ENCODE assay signal across 19 cellular contexts in genomic region chr7:25553005-25553404, GRCh38.
"Had no signal": no experiment of that assay in that cellular context is flagged by ENCODE, and none has a peak within 500 bp of the region (broad histone marks: within the 10 kb centered on the region; RNA-seq: fewer than 3 reads in every experiment).

No MANE protein-coding gene starts in this region.

- H3K4me3 ChIP-seq: cardiac muscle cell, dorsolateral prefrontal cortex, right lobe of liver, vagina had no signal

- H3K4me1 ChIP-seq: parathyroid adenoma, right lobe of liver, vagina had no signal

- ATAC-seq: activated T-cell treated with anti-CD3 and anti-CD28 coated beads, Interleukin-2, amount 50 U/mL, for 72 hours; effector memory CD8-positive, alpha-beta T cell; esophagus mucosa; right lobe of liver; stimulated activated naive CD8-positive, alpha-beta T cell treated with anti-CD3 and anti-CD28 coated beads, Interleukin-15, amount 100 ng/mL, for 72 hours; T-helper 17 cell had no signal

- H3K27ac ChIP-seq: cardiac muscle cell, dorsolateral prefrontal cortex, parathyroid adenoma, right lobe of liver, vagina had no signal

- H3K9me3 ChIP-seq: right lobe of liver, vagina had no signal

- H3K27me3 ChIP-seq: cardiac muscle cell, right lobe of liver, vagina had no signal

- DNase-seq: activated CD4-positive, alpha-beta T cell treated with anti-CD3 and anti-CD28 coated beads for 4 hours; activated CD4-positive, alpha-beta T cell treated with anti-CD3 and anti-CD28 coated beads, Interleukin-2, amount 50 U/mL, for 48 hours; activated CD4-positive, CD25-positive, alpha-beta regulatory T cell; activated effector memory CD4-positive, alpha-beta T cell treated with Interleukin-2 at 50 U/mL for 16 hours; activated naive CD4-positive, alpha-beta T cell treated with anti-CD3 and anti-CD28 coated beads, Interleukin-2, amount 10 ng/mL, durations not matched to agents 7 days and 5 days; activated T-cell treated with anti-CD3 and anti-CD28 coated beads, Interleukin-2, amount 50 U/mL, for 72 hours; dorsolateral prefrontal cortex; effector memory CD8-positive, alpha-beta T cell; foreskin melanocyte; nephron progenitor cell; right lobe of liver; small intestine; stimulated activated CD4-positive, alpha-beta T cell treated with anti-CD3 and anti-CD28 coated beads, Interleukin-2, amount 100 ng/mL, for 24 hours; stimulated activated naive CD8-positive, alpha-beta T cell treated with anti-CD3 and anti-CD28 coated beads, Interleukin-15, amount 100 ng/mL, for 72 hours; T-helper 17 cell had no signal

- H3K36me3 ChIP-seq: cardiac muscle cell, right lobe of liver, vagina had no signal
